15 cellular contexts compared by ENCODE assay signal in genomic region chr10:102595914-102596313, GRCh38. TPM values are rescaled to one million over a fixed set of nuclear protein-coding genes. Genes with fewer than 3 reads are reported as not detected.
DNase-seq lines count a peak whose midpoint lies in the region; ATAC-seq and TF ChIP-seq lines count a peak whose summit lies in the region.
"Had no signal": no experiment of that assay in that cellular context is flagged by ENCODE, and none has a peak within 500 bp of the region (broad histone marks: within the 10 kb centered on the region; RNA-seq: fewer than 3 reads in every experiment).

No MANE protein-coding gene starts in this region.

- H3K4me1 ChIP-seq in HUES48 (ENCODE audit: control insufficient read depth, insufficient read depth, low read length) = peaks cover 8% of the 10 kb centered on the region; the same call in 1 of the 2 replicates
- H3K4me1 ChIP-seq in adipocyte (ENCODE audit: control insufficient read depth, insufficient read depth, low read length) = peaks cover 58% of the 10 kb centered on the region
- peaks cover 9% of the 10 kb centered on the region for H3K4me1 ChIP-seq in iPS-20b (ENCODE audit: insufficient read depth, low read length)
- peaks cover 45 to 58% (median 53%) of the 10 kb centered on the region in 3 donors for H3K4me1 ChIP-seq in skeletal muscle tissue (ENCODE audit: control insufficient read depth in 3 of 3, insufficient read depth in 3 of 3, low read length in 3 of 3)

- no peaks in the 10 kb centered on the region; the same call in 1 of the 2 replicates for H3K36me3 ChIP-seq in HUES48 (ENCODE audit: control insufficient read depth, insufficient read depth, low read length)
- peaks cover 9% of the 10 kb centered on the region for H3K36me3 ChIP-seq in adipocyte (ENCODE audit: control insufficient read depth, insufficient read depth, low read length, severe bottlenecking)
- no peaks in the 10 kb centered on the region; the same call in 1 of the 2 replicates for H3K36me3 ChIP-seq in iPS-20b (ENCODE audit: insufficient read depth, low read depth, low read length)
- peaks cover 4 to 29% (median 13%) of the 10 kb centered on the region in 3 donors for H3K36me3 ChIP-seq in skeletal muscle tissue (ENCODE audit: control insufficient read depth in 3 of 3, insufficient read depth in 3 of 3, low read length in 3 of 3)

- no peaks in the 10 kb centered on the region for H3K9me3 Mint-ChIP-seq in nephron progenitor cell
- no peaks in the 10 kb centered on the region for H3K9me3 Mint-ChIP-seq in activated naive CD4-positive, alpha-beta T cell treated with anti-CD3 and anti-CD28 coated beads, Interleukin-2, amount 50 U/mL, for 72 hours

- peaks cover 60% of the 10 kb centered on the region for H3K4me1 Mint-ChIP-seq in nephron progenitor cell

- H3K27me3 ChIP-seq in HUES48 (ENCODE audit: control insufficient read depth, insufficient read depth, low read length) (no peaks in the 10 kb centered on the region), adipocyte (replicated peaks; ENCODE audit: control insufficient read depth, insufficient read depth, low read length) (no peaks in the 10 kb centered on the region), iPS-20b (ENCODE audit: insufficient read depth, low read length) (no peaks in the 10 kb centered on the region), skeletal muscle tissue (ENCODE audit: control insufficient read depth in 3 of 3, insufficient read depth in 3 of 3, low read length in 3 of 3) (no peaks in the 10 kb centered on the region)
- H3K27me3 ChIP-seq: body of pancreas, hepatocyte, upper lobe of right lung had no signal

- H3K36me3 Mint-ChIP-seq in nephron progenitor cell (ENCODE audit: low read depth) = peaks cover 29% of the 10 kb centered on the region
- no peaks in the 10 kb centered on the region for H3K36me3 Mint-ChIP-seq in activated naive CD4-positive, alpha-beta T cell treated with anti-CD3 and anti-CD28 coated beads, Interleukin-2, amount 50 U/mL, for 72 hours

- H3K9ac ChIP-seq in HUES48 (ENCODE audit: low read depth, low read length) (no peak overlapping the region), adipocyte (ENCODE audit: low read length) (peak overlapping the region; percentile 5), iPS-20b (ENCODE audit: low read depth, low read length) (peak overlapping the region; percentile 7; the same call in 1 of the 2 replicates), skeletal muscle tissue (ENCODE audit: low read depth in 1 of 3, low read length in 3 of 3) (peak overlapping the region in 2 of 3 donors; percentile 3)

- H3K4me3 Mint-ChIP-seq in nephron progenitor cell = no peak overlapping the region

- DNase-seq in adipocyte (ENCODE audit: low read depth) (no peak), left colon (no peak), nephron progenitor cell (no peak), foreskin fibroblast (no peak)
- no peak for DNase-seq in activated naive CD4-positive, alpha-beta T cell treated with anti-CD3 and anti-CD28 coated beads, Interleukin-2, amount 50 U/mL, for 72 hours (ENCODE audit: low spot score in 2 of 2)
- DNase-seq: NCI-H2107, upper lobe of right lung had no signal

- no peak for ATAC-seq in left colon
- no peak for ATAC-seq in activated naive CD4-positive, alpha-beta T cell treated with anti-CD3 and anti-CD28 coated beads, Interleukin-2, amount 50 U/mL, for 72 hours

- H3K4me3 ChIP-seq in HUES48 (ENCODE audit: low read depth, low read length) (no peak overlapping the region), adipocyte (ENCODE audit: low read length) (no peak overlapping the region), iPS-20b (ENCODE audit: low read length) (no peak overlapping the region), skeletal muscle tissue (ENCODE audit: low read length in 3 of 3) (no peak overlapping the region), foreskin fibroblast (ENCODE audit: low read depth in 1 of 2, low read length in 2 of 2) (no peak overlapping the region)
- H3K4me3 ChIP-seq: body of pancreas, hepatocyte, K562, PC-9, SK-N-MC, upper lobe of right lung had no signal

- TF ChIP-seq CTCF in nephron progenitor cell (IDR thresholded peaks at IDR 0.05) = no peak
- no peak for TF ChIP-seq CTCF in foreskin fibroblast (IDR thresholded peaks at IDR 0.05; ENCODE audit: low read depth, low read length)

- no peak overlapping the region for H3K27ac Mint-ChIP-seq in nephron progenitor cell
- H3K27ac Mint-ChIP-seq in activated naive CD4-positive, alpha-beta T cell treated with anti-CD3 and anti-CD28 coated beads, Interleukin-2, amount 50 U/mL, for 72 hours = no peak overlapping the region

- intact Hi-C loops in left colon (cut with DNase I, micrococcal nuclease) = no loop called here

- H3K9me3 ChIP-seq in HUES48 (ENCODE audit: control insufficient read depth, insufficient read depth, low read length) = no peaks in the 10 kb centered on the region
- no peaks in the 10 kb centered on the region for H3K9me3 ChIP-seq in adipocyte (ENCODE audit: control insufficient read depth, low read length)
- no peaks in the 10 kb centered on the region for H3K9me3 ChIP-seq in iPS-20b (ENCODE audit: insufficient read depth, low read depth, low read length)
- H3K9me3 ChIP-seq in skeletal muscle tissue (ENCODE audit: control insufficient read depth in 3 of 3, low read length in 3 of 3) = no peaks in the 10 kb centered on the region
- H3K9me3 ChIP-seq: body of pancreas, upper lobe of right lung had no signal

- H3K27ac ChIP-seq in HUES48 (ENCODE audit: low read depth, low read length) (peak overlapping the region; percentile 39), iPS-20b (ENCODE audit: low read length) (no peak overlapping the region), skeletal muscle tissue (ENCODE audit: low read depth, low read length) (no peak overlapping the region)
- H3K27ac ChIP-seq: body of pancreas, hepatocyte, PC-9, SK-N-MC had no signal

- H3K27me3 Mint-ChIP-seq in nephron progenitor cell (ENCODE audit: low read depth, poor library complexity) = no peaks in the 10 kb centered on the region

RNA-seq across cellular contexts. Expression of gene TRIM8, which starts 48.4 kb away (rescaled TPM):
- total RNA-seq in skeletal muscle tissue (44.4 TPM), left colon (10 to 100 TPM; 58.4 to 64.0 TPM)
- total RNA-seq in activated naive CD4-positive, alpha-beta T cell treated with anti-CD3 and anti-CD28 coated beads, Interleukin-2, amount 50 U/mL, for 72 hours = 10 to 100 TPM; 22.9 to 47.3 TPM
